8 cellular contexts compared by ENCODE assay signal in genomic region chr14:106518054-106518943, GRCh38.
A peak's percentile ranks its signal among the peaks of the same experiment; 100 is the strongest.
DNase-seq lines count a peak whose midpoint lies in the region; ATAC-seq and TF ChIP-seq lines count a peak whose summit lies in the region.

No MANE protein-coding gene starts in this region.

- H3K36me3 ChIP-seq in SJCRH30 = no peaks in the 10 kb centered on the region
- H3K36me3 ChIP-seq in prostate gland = no peaks in the 10 kb centered on the region

- no peak overlapping the region for H3K27ac Mint-ChIP-seq in activated naive CD4-positive, alpha-beta T cell treated with anti-CD3 and anti-CD28 coated beads for 36 hours

- in situ Hi-C loops in GM13977 (cut with MboI; ENCODE audit: low pct_unique_long_range_greater_than_20kb, low sequenced_read_pairs, unreplicated experiment) = no loop called here

- H3K27me3 ChIP-seq in SJCRH30 = no peaks in the 10 kb centered on the region
- H3K27me3 ChIP-seq in prostate gland (replicated peaks; ENCODE audit: insufficient read depth) = no peaks in the 10 kb centered on the region

- H3K4me1 ChIP-seq in SJCRH30 (no peaks in the 10 kb centered on the region), prostate gland (replicated peaks) (no peaks in the 10 kb centered on the region)

- H3K27ac ChIP-seq in SJCRH30 (no peak overlapping the region), prostate gland (no peak overlapping the region)

- no peak for TF ChIP-seq POLR2A in prostate gland (IDR thresholded peaks at IDR 0.05)

- no peaks in the 10 kb centered on the region for H3K36me3 Mint-ChIP-seq in activated naive CD4-positive, alpha-beta T cell treated with anti-CD3 and anti-CD28 coated beads for 36 hours (ENCODE audit: low read depth)

- CTCF ChIA-PET in activated naive CD4-positive, alpha-beta T cell treated with anti-CD3 and anti-CD28 coated beads for 36 hours (lab: Charles Lee) = interaction anchor here (0.6 to 5.5 kb wide), 20 partner anchors 10 to 102 kb away, joined by 3 to 26 read pairs (median 4); no protein-coding TSS in a partner anchor

- H3K4me1 Mint-ChIP-seq in activated naive CD4-positive, alpha-beta T cell treated with anti-CD3 and anti-CD28 coated beads for 36 hours (ENCODE audit: low read depth) = peaks cover 19% of the 10 kb centered on the region

- ATAC-seq in GM19023 (IDR thresholded peaks at IDR 0.05; ENCODE audit: unreplicated experiment) = no peak
- no peak for ATAC-seq in HG03025 (IDR thresholded peaks at IDR 0.05; ENCODE audit: low FRiP score, unreplicated experiment)

- H3K4me3 Mint-ChIP-seq in activated naive CD4-positive, alpha-beta T cell treated with anti-CD3 and anti-CD28 coated beads for 36 hours = no peak overlapping the region

- 44% methylated on average over 11 of the region's 11 CpGs for WGBS in prostate gland

- DNase-seq in GM13977 (ENCODE audit: low spot score) (peak; percentile 29), SJCRH30 (peak; percentile 17 to 33), HuH-7 (ENCODE audit: low spot score) (no peak), prostate gland (ENCODE audit: low spot score) (no peak)
- DNase-seq in activated naive CD4-positive, alpha-beta T cell treated with anti-CD3 and anti-CD28 coated beads for 36 hours = peak; percentile 93
- peak; percentile 68 to 77 (median 69) for DNase-seq in stimulated activated CD4-positive, alpha-beta T cell treated with anti-CD3 and anti-CD28 coated beads, TNF-alpha, amount 100 ng/mL, for 1 hour (ENCODE audit: low read depth in 3 of 3, low spot score in 1 of 3)

- intact Hi-C loops in activated naive CD4-positive, alpha-beta T cell treated with anti-CD3 and anti-CD28 coated beads for 36 hours (cut with micrococcal nuclease) = loop anchor here (1.0 to 2.0 kb wide), 2 partner anchors 57 to 82 kb away; no protein-coding TSS in a partner anchor
- intact Hi-C loops in prostate gland (cut with DNase I) = no loop called here

- peak; percentile 87 for TF ChIP-seq CTCF in GM13977 (IDR thresholded peaks at IDR 0.05; ENCODE audit: extremely low read depth, insufficient read depth, missing control alignments)
- TF ChIP-seq CTCF in prostate gland (IDR thresholded peaks at IDR 0.05) = peak in 1 of 4 experiments; percentile 10

- no peaks in the 10 kb centered on the region for H3K9me3 Mint-ChIP-seq in activated naive CD4-positive, alpha-beta T cell treated with anti-CD3 and anti-CD28 coated beads for 36 hours

- H3K9me3 ChIP-seq in SJCRH30 (replicated peaks) (no peaks in the 10 kb centered on the region), prostate gland (no peaks in the 10 kb centered on the region)

- H3K27me3 Mint-ChIP-seq in activated naive CD4-positive, alpha-beta T cell treated with anti-CD3 and anti-CD28 coated beads for 36 hours (ENCODE audit: low read depth) = peaks cover 3% of the 10 kb centered on the region

- H3K4me3 ChIP-seq in SJCRH30 (no peak overlapping the region), prostate gland (no peak overlapping the region)

Comparison
In these comparisons a context has a peak if more than half of its experiments do, and no peak if none do; other contexts are left out.
1. DNase-seq: peak in GM13977 (single experiment), SJCRH30 (2 of 2), activated naive CD4-positive, alpha-beta T cell treated with anti-CD3 and anti-CD28 coated beads for 36 hours (single experiment) and stimulated activated CD4-positive, alpha-beta T cell treated with anti-CD3 and anti-CD28 coated beads, TNF-alpha, amount 100 ng/mL, for 1 hour (3 of 3); none in HuH-7 (single experiment) and prostate gland (single experiment).